In the genomic region with DNA sequence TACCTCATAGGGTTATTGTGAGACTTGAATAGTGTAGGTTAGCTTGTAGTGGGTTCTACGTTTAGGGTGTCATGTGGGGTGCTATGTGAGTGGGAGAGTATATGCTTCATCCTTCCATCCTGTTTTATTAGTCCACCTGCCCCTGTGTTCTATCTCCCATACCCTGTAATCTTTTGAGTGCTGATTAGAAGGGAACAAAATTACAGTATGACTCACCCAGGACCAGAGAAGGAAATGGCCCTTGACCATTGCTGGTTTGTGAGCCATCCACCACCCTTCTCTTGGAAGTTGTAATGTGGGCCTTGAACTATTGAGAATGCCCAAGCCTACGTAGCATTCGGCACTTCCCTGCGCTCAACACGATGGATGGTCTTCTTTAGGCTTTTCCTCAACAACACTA, we compare ENCODE assay signal across 16 cellular contexts. TPM values are rescaled to one million over a fixed set of nuclear protein-coding genes. Genes with fewer than 3 reads are reported as not detected.
A peak's percentile ranks its signal among the peaks of the same experiment; 100 is the strongest.
DNase-seq lines count a peak whose midpoint lies in the region; ATAC-seq and FAIRE-seq lines count a peak whose summit lies in the region.
"Had no signal": no experiment of that assay in that cellular context is flagged by ENCODE, and none has a peak within 500 bp of the region (broad histone marks: within the 10 kb centered on the region; RNA-seq: fewer than 3 reads in every experiment).

No MANE protein-coding gene starts in this region.

- H3K27ac Mint-ChIP-seq in activated T-cell treated with anti-CD3 and anti-CD28 coated beads, Interleukin-2, amount 50 U/mL, for 24 hours, result peak overlapping the region; percentile 63
- H3K27ac Mint-ChIP-seq: activated naive CD4-positive, alpha-beta T cell treated with anti-CD3 and anti-CD28 coated beads, Interleukin-2, amount 10 ng/mL, durations not matched to agents 7 days and 5 days; dendritic cell treated with granulocyte-macrophage colony-stimulating factor and Interleukin-4, amounts not matched to agents 40 ng/mL and 50 ng/mL, for 4 days had no signal

- H3K9me3 Mint-ChIP-seq in activated T-cell treated with anti-CD3 and anti-CD28 coated beads, Interleukin-2, amount 50 U/mL, for 24 hours, result no peaks in the 10 kb centered on the region
- no peaks in the 10 kb centered on the region for H3K9me3 Mint-ChIP-seq in activated T-cell treated with anti-CD3 and anti-CD28 coated beads, Interleukin-2, amount 50 U/mL, for 4 hours
- H3K9me3 Mint-ChIP-seq: activated naive CD4-positive, alpha-beta T cell treated with anti-CD3 and anti-CD28 coated beads, Interleukin-2, amount 10 ng/mL, durations not matched to agents 7 days and 5 days; dendritic cell treated with granulocyte-macrophage colony-stimulating factor and Interleukin-4, amounts not matched to agents 40 ng/mL and 50 ng/mL, for 4 days had no signal

- H3K36me3 Mint-ChIP-seq in activated T-cell treated with anti-CD3 and anti-CD28 coated beads, Interleukin-2, amount 50 U/mL, for 24 hours (ENCODE audit: low read depth), result peaks cover 83% of the 10 kb centered on the region
- H3K36me3 Mint-ChIP-seq in activated T-cell treated with anti-CD3 and anti-CD28 coated beads, Interleukin-2, amount 50 U/mL, for 4 hours (ENCODE audit: insufficient read depth), result peaks cover 20% of the 10 kb centered on the region

- FAIRE-seq in RCC 7860 (lab: Jason Lieb, UNC), result no peak
- FAIRE-seq: A204.1 had no signal

- peaks cover 61% of the 10 kb centered on the region for H3K4me1 Mint-ChIP-seq in activated T-cell treated with anti-CD3 and anti-CD28 coated beads, Interleukin-2, amount 50 U/mL, for 24 hours (ENCODE audit: low read depth)
- peaks cover 36% of the 10 kb centered on the region for H3K4me1 Mint-ChIP-seq in activated T-cell treated with anti-CD3 and anti-CD28 coated beads, Interleukin-2, amount 50 U/mL, for 4 hours (ENCODE audit: low read depth)

- H3K27ac ChIP-seq in cingulate gyrus (ENCODE audit: low read depth, low read length) (peak overlapping the region; percentile 20), urinary bladder (ENCODE audit: low read depth) (peak overlapping the region; percentile 65)

- 96% methylated on average over 5 of the region's 5 CpGs for WGBS in urinary bladder

- H3K4me3 ChIP-seq in mucosa of stomach (ENCODE audit: low read length), result no peak overlapping the region
- no peak overlapping the region for H3K4me3 ChIP-seq in urinary bladder (ENCODE audit: low read depth, low read length)

- H3K4me3 Mint-ChIP-seq in activated T-cell treated with anti-CD3 and anti-CD28 coated beads, Interleukin-2, amount 50 U/mL, for 24 hours, result no peak overlapping the region
- H3K4me3 Mint-ChIP-seq in activated T-cell treated with anti-CD3 and anti-CD28 coated beads, Interleukin-2, amount 50 U/mL, for 4 hours, result no peak overlapping the region
- H3K4me3 Mint-ChIP-seq: activated naive CD4-positive, alpha-beta T cell treated with anti-CD3 and anti-CD28 coated beads, Interleukin-2, amount 10 ng/mL, durations not matched to agents 7 days and 5 days; dendritic cell treated with granulocyte-macrophage colony-stimulating factor and Interleukin-4, amounts not matched to agents 40 ng/mL and 50 ng/mL, for 4 days had no signal

- H3K9me3 ChIP-seq in mucosa of stomach (ENCODE audit: control insufficient read depth, low read length), result no peaks in the 10 kb centered on the region

- H3K27me3 Mint-ChIP-seq in activated T-cell treated with anti-CD3 and anti-CD28 coated beads, Interleukin-2, amount 50 U/mL, for 24 hours, result no peaks in the 10 kb centered on the region
- H3K27me3 Mint-ChIP-seq in activated T-cell treated with anti-CD3 and anti-CD28 coated beads, Interleukin-2, amount 50 U/mL, for 4 hours (ENCODE audit: low read depth), result no peaks in the 10 kb centered on the region
- H3K27me3 Mint-ChIP-seq: activated naive CD4-positive, alpha-beta T cell treated with anti-CD3 and anti-CD28 coated beads, Interleukin-2, amount 10 ng/mL, durations not matched to agents 7 days and 5 days; dendritic cell treated with granulocyte-macrophage colony-stimulating factor and Interleukin-4, amounts not matched to agents 40 ng/mL and 50 ng/mL, for 4 days had no signal

- peak overlapping the region; percentile 46 for H3K9ac ChIP-seq in mucosa of stomach (ENCODE audit: low read length)

- ATAC-seq in activated T-cell treated with anti-CD3 and anti-CD28 coated beads, Interleukin-2, amount 50 U/mL, for 4 hours, result no peak
- no peak for ATAC-seq in HG02852 (IDR thresholded peaks at IDR 0.05; ENCODE audit: unreplicated experiment)
- no peak for ATAC-seq in activated CD4-positive, CD25-positive, alpha-beta regulatory T cell treated with anti-CD3 and anti-CD28 coated beads, Interleukin-2, amount 50 U/mL, for 24 hours

- DNase-seq in activated T-cell treated with anti-CD3 and anti-CD28 coated beads, Interleukin-2, amount 50 U/mL, for 24 hours, result no peak
- DNase-seq in activated T-cell treated with anti-CD3 and anti-CD28 coated beads, Interleukin-2, amount 50 U/mL, for 4 hours, result no peak
- no peak for DNase-seq in RCC 7860 (ENCODE audit: low spot score)
- DNase-seq: activated CD4-positive, alpha-beta T cell treated with anti-CD3 and anti-CD28 coated beads, Interleukin-2, amount 50 U/mL, for 1 hour; activated naive CD4-positive, alpha-beta T cell treated with anti-CD3 and anti-CD28 coated beads, Interleukin-2, amount 10 ng/mL, durations not matched to agents 7 days and 5 days; DMS53; glutamatergic neuron; NCI-H1092; NCI-H526 had no signal

- H3K4me1 ChIP-seq in mucosa of stomach (ENCODE audit: control insufficient read depth, insufficient read depth, low read length) (peaks cover 81% of the 10 kb centered on the region), urinary bladder (ENCODE audit: insufficient read depth) (no peaks in the 10 kb centered on the region)

- no peaks in the 10 kb centered on the region for H3K27me3 ChIP-seq in mucosa of stomach (ENCODE audit: control insufficient read depth, insufficient read depth, low read length)

- H3K36me3 ChIP-seq in mucosa of stomach (ENCODE audit: control insufficient read depth, insufficient read depth, low read length) (no peaks in the 10 kb centered on the region), urinary bladder (ENCODE audit: insufficient read depth) (peaks cover 2% of the 10 kb centered on the region)

RNA-seq across cellular contexts. Expression of gene SAP30BP, which starts 17.1 kb away (rescaled TPM):
- total RNA-seq in activated T-cell treated with anti-CD3 and anti-CD28 coated beads, Interleukin-2, amount 50 U/mL, for 4 hours, result 100 to 1,000 TPM; 115 to 124 (median 119) TPM
- 37.7 TPM for total RNA-seq in urinary bladder
- 87.0 TPM for polyA plus RNA-seq in urinary bladder

RNA-seq across cellular contexts. Expression of gene RECQL5, which starts 17.3 kb away (rescaled TPM):
- 10 to 100 TPM; 20.7 to 26.1 (median 21.8) TPM for total RNA-seq in activated T-cell treated with anti-CD3 and anti-CD28 coated beads, Interleukin-2, amount 50 U/mL, for 4 hours
- total RNA-seq in urinary bladder, result 22.2 TPM
- 19.6 TPM for polyA plus RNA-seq in urinary bladder

RNA-seq across cellular contexts. Expression of gene ITGB4, which starts 37.0 kb away (rescaled TPM):
- total RNA-seq in activated T-cell treated with anti-CD3 and anti-CD28 coated beads, Interleukin-2, amount 50 U/mL, for 4 hours, result 1 to 10 TPM in 2 of 3 donors, under 1 TPM in 1; 0.63 to 2.3 (median 1.6) TPM
- 22.4 TPM for total RNA-seq in urinary bladder
- polyA plus RNA-seq in urinary bladder, result 64.8 TPM

RNA-seq across cellular contexts. Expression of gene SMIM5, which starts 51.0 kb away (rescaled TPM):
- under 1 TPM in 1 of 3 donors, not detected in 2; 0.24 TPM for total RNA-seq in activated T-cell treated with anti-CD3 and anti-CD28 coated beads, Interleukin-2, amount 50 U/mL, for 4 hours
- total RNA-seq in urinary bladder, result 4.0 TPM
- polyA plus RNA-seq in urinary bladder, result 3.6 TPM
